Comparison of ENCODE assay signal across 9 cellular contexts in the genomic region with DNA sequence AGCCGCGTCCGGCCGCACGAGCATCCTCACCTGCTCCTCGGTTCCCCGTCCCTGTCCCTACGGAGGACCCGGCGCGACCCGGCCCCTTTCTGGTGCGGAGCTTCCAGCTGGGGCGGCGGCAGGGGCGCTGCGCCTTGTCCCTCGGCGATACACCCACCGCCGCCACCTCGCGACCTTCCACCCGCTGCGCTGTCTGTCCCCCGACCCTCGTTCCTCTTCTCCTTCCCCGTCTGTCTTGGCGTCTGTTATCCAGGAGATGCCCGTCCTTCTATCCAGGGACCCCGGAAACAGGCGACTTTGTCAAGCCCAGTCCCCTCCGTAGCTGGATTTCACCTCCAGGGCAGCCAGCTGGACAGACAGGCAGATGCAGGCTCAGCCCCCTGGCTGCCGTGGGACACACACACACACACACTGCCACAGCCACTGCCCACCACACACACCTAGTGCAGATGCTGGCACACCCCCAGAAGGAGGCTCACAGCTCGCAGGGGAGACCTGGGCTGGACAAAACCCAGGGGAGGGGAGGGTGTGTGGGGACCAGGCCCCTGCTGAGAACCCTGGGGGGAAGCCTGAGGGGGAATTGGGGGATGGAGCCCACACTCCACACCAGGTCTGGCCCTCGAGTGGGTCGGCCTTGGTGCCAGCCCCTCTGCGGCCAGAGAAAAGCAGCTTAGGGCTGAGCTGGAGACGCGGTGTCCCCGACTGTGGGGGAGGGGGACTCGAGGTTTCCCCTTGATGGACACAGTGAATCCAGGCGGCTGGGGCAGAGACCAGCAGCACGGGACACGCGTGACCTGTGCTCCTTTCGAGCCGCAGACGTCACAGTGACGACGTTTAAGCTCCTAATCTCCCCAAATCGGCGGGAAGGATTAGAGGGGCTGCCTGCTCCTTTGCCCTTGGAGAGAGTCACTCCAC.
DNase-seq lines count a peak whose midpoint lies in the region; ATAC-seq lines count a peak whose summit lies in the region.
"Had no signal": no experiment of that assay in that cellular context is flagged by ENCODE, and none has a peak within 500 bp of the region (broad histone marks: within the 10 kb centered on the region; RNA-seq: fewer than 3 reads in every experiment).

No MANE protein-coding gene starts in this region.

- H3K4me1 Mint-ChIP-seq in activated T-cell treated with anti-CD3 and anti-CD28 coated beads, Interleukin-2, amount 50 U/mL, for 24 hours (ENCODE audit: low read depth), result peaks cover 19% of the 10 kb centered on the region
- peaks cover 17% of the 10 kb centered on the region for H3K4me1 Mint-ChIP-seq in activated naive CD8-positive, alpha-beta T cell treated with anti-CD3 and anti-CD28 coated beads, Interleukin-2, amount 50 U/mL, for 24 hours
- H3K4me1 Mint-ChIP-seq in stimulated activated naive B cell treated with anti-CD40 and anti-IgM and Interleukin-4, amounts not matched to agents 10 μg/mL and 1 μg/mL and 100 μg/mL, for 72 hours, result peaks cover 10 to 16% of the 10 kb centered on the region in 2 donors

- peaks cover 3% of the 10 kb centered on the region for H3K36me3 Mint-ChIP-seq in activated T-cell treated with anti-CD3 and anti-CD28 coated beads, Interleukin-2, amount 50 U/mL, for 24 hours (ENCODE audit: low read depth)
- peaks cover 4% of the 10 kb centered on the region for H3K36me3 Mint-ChIP-seq in activated naive CD8-positive, alpha-beta T cell treated with anti-CD3 and anti-CD28 coated beads, Interleukin-2, amount 50 U/mL, for 24 hours (ENCODE audit: low read depth)
- peaks cover 15 to 16% of the 10 kb centered on the region in 2 donors for H3K36me3 Mint-ChIP-seq in stimulated activated naive B cell treated with anti-CD40 and anti-IgM and Interleukin-4, amounts not matched to agents 10 μg/mL and 1 μg/mL and 100 μg/mL, for 72 hours

- no peaks in the 10 kb centered on the region for H3K9me3 Mint-ChIP-seq in activated T-cell treated with anti-CD3 and anti-CD28 coated beads, Interleukin-2, amount 50 U/mL, for 24 hours
- no peaks in the 10 kb centered on the region for H3K9me3 Mint-ChIP-seq in activated naive CD8-positive, alpha-beta T cell treated with anti-CD3 and anti-CD28 coated beads, Interleukin-2, amount 50 U/mL, for 24 hours
- H3K9me3 Mint-ChIP-seq in stimulated activated naive B cell treated with anti-CD40 and anti-IgM and Interleukin-4, amounts not matched to agents 10 μg/mL and 1 μg/mL and 100 μg/mL, for 72 hours, result no peaks in the 10 kb centered on the region

- H3K27ac Mint-ChIP-seq in activated T-cell treated with anti-CD3 and anti-CD28 coated beads, Interleukin-2, amount 50 U/mL, for 24 hours, result peak overlapping the region; percentile 66
- H3K27ac Mint-ChIP-seq in activated naive CD8-positive, alpha-beta T cell treated with anti-CD3 and anti-CD28 coated beads, Interleukin-2, amount 50 U/mL, for 24 hours, result no peak overlapping the region
- peak overlapping the region; percentile 25 for H3K27ac Mint-ChIP-seq in stimulated activated naive B cell treated with anti-CD40 and anti-IgM and Interleukin-4, amounts not matched to agents 10 μg/mL and 1 μg/mL and 100 μg/mL, for 72 hours

- H3K27me3 Mint-ChIP-seq in activated T-cell treated with anti-CD3 and anti-CD28 coated beads, Interleukin-2, amount 50 U/mL, for 24 hours, result peaks cover 49% of the 10 kb centered on the region
- H3K27me3 Mint-ChIP-seq in activated naive CD8-positive, alpha-beta T cell treated with anti-CD3 and anti-CD28 coated beads, Interleukin-2, amount 50 U/mL, for 24 hours, result peaks cover 26% of the 10 kb centered on the region
- H3K27me3 Mint-ChIP-seq in stimulated activated naive B cell treated with anti-CD40 and anti-IgM and Interleukin-4, amounts not matched to agents 10 μg/mL and 1 μg/mL and 100 μg/mL, for 72 hours, result peaks cover 28 to 42% of the 10 kb centered on the region in 2 donors

- peak overlapping the region; percentile 29 for H3K4me3 Mint-ChIP-seq in activated T-cell treated with anti-CD3 and anti-CD28 coated beads, Interleukin-2, amount 50 U/mL, for 24 hours
- H3K4me3 Mint-ChIP-seq in activated naive CD8-positive, alpha-beta T cell treated with anti-CD3 and anti-CD28 coated beads, Interleukin-2, amount 50 U/mL, for 24 hours, result peak overlapping the region; percentile 8
- peak overlapping the region; percentile 61 to 76 for H3K4me3 Mint-ChIP-seq in stimulated activated naive B cell treated with anti-CD40 and anti-IgM and Interleukin-4, amounts not matched to agents 10 μg/mL and 1 μg/mL and 100 μg/mL, for 72 hours

- ATAC-seq in activated naive CD8-positive, alpha-beta T cell treated with anti-CD3 and anti-CD28 coated beads, Interleukin-2, amount 50 U/mL, for 24 hours, result no peak
- no peak for ATAC-seq in stimulated activated naive B cell treated with anti-CD40 and anti-IgM and Interleukin-4, amounts not matched to agents 10 μg/mL and 1 μg/mL and 100 μg/mL, for 72 hours (replicated peaks)

- no peak for DNase-seq in activated T-cell treated with anti-CD3 and anti-CD28 coated beads, Interleukin-2, amount 50 U/mL, for 24 hours
- DNase-seq in activated T-cell treated with anti-CD3 and anti-CD28 coated beads for 4 hours, result no peak
- DNase-seq in activated naive CD8-positive, alpha-beta T cell treated with anti-CD3 and anti-CD28 coated beads, Interleukin-2, amount 50 U/mL, for 24 hours, result no peak
- DNase-seq in islet precursor cell, result peak; percentile 55
- no peak for DNase-seq in stimulated activated naive B cell treated with anti-CD40 and anti-IgM and Interleukin-4, amounts not matched to agents 10 μg/mL and 1 μg/mL and 100 μg/mL, for 72 hours
- no peak for DNase-seq in amniotic stem cell (lab: John Stamatoyannopoulos, UW)
- DNase-seq in hippocampal formation (lab: John Stamatoyannopoulos, UW), result no peak
- DNase-seq in stimulated activated naive CD4-positive, alpha-beta T cell treated with Interleukin-2 at 50 U/mL for 16 hours (lab: John Stamatoyannopoulos, UW), result no peak
- DNase-seq: BE2C had no signal

Comparison
In these comparisons a context has a peak if more than half of its experiments do, and no peak if none do; other contexts are left out.
1. H3K4me3 Mint-ChIP-seq: peak in every context shown above with its lines; median percentile 68 in stimulated activated naive B cell treated with anti-CD40 and anti-IgM and Interleukin-4, amounts not matched to agents 10 μg/mL and 1 μg/mL and 100 μg/mL, for 72 hours; 29 in activated T-cell treated with anti-CD3 and anti-CD28 coated beads, Interleukin-2, amount 50 U/mL, for 24 hours; 8 in activated naive CD8-positive, alpha-beta T cell treated with anti-CD3 and anti-CD28 coated beads, Interleukin-2, amount 50 U/mL, for 24 hours.